22 cellular contexts compared by ENCODE assay signal in genomic region chr10:36181421-36181820, GRCh38.
DNase-seq lines count a peak whose midpoint lies in the region; ATAC-seq, FAIRE-seq and TF ChIP-seq lines count a peak whose summit lies in the region.
"Had no signal": no experiment of that assay in that cellular context is flagged by ENCODE, and none has a peak within 500 bp of the region (broad histone marks: within the 10 kb centered on the region; RNA-seq: fewer than 3 reads in every experiment).

No MANE protein-coding gene starts in this region.

- no peaks in the 10 kb centered on the region for H3K36me3 ChIP-seq in astrocyte (ENCODE audit: insufficient read depth, low read length)
- H3K36me3 ChIP-seq in left ventricle myocardium inferior, result no peaks in the 10 kb centered on the region
- no peaks in the 10 kb centered on the region for H3K36me3 ChIP-seq in neural progenitor cell
- H3K36me3 ChIP-seq: cardiac muscle cell, SJSA1 had no signal

- no peaks in the 10 kb centered on the region for H3K27me3 ChIP-seq in astrocyte (ENCODE audit: insufficient read depth, low read length)
- no peaks in the 10 kb centered on the region for H3K27me3 ChIP-seq in left ventricle myocardium inferior (ENCODE audit: low read depth)
- peaks cover 4% of the 10 kb centered on the region for H3K27me3 ChIP-seq in neural progenitor cell
- H3K27me3 ChIP-seq: cardiac muscle cell, SJSA1 had no signal

- no peak overlapping the region for H3K27ac Mint-ChIP-seq in astrocyte (ENCODE audit: unreplicated experiment)
- H3K27ac Mint-ChIP-seq in neural progenitor cell, result no peak overlapping the region
- H3K27ac Mint-ChIP-seq: activated CD8-positive, alpha-beta T cell treated with anti-CD3 and anti-CD28 coated beads, Interleukin-2, amount 10 ng/mL, durations not matched to agents 7 days and 5 days; activated naive CD8-positive, alpha-beta T cell treated with anti-CD3 and anti-CD28 coated beads, Interleukin-2, amount 10 ng/mL, durations not matched to agents 7 days and 5 days; activated T-helper 1 cell treated with anti-CD3 and anti-CD28 coated beads, Interleukin-12 subunit alpha, Interleukin-12 subunit beta, Interleukin-2, Interleukin-4 antibody, amounts not matched to agents 30 ng/mL and 10 ng/mL and 1 ng/mL, durations not matched to agents 14 hours and 24 hours and 36 hours; T-helper 2 cell treated with Interferon-gamma antibody and Interleukin-4, amounts not matched to agents 5 μg/mL and 100 μg/mL, for 36 hours; WTC11 had no signal

- ATAC-seq in HG03280 (IDR thresholded peaks at IDR 0.05; ENCODE audit: unreplicated experiment), result no peak
- ATAC-seq: activated CD8-positive, alpha-beta T cell treated with anti-CD3 and anti-CD28 coated beads, Interleukin-2, amount 10 ng/mL, durations not matched to agents 7 days and 5 days; foreskin keratinocyte; WTC11 had no signal

- H3K36me3 Mint-ChIP-seq in astrocyte (ENCODE audit: low read depth, unreplicated experiment), result no peaks in the 10 kb centered on the region
- peaks cover 2% of the 10 kb centered on the region for H3K36me3 Mint-ChIP-seq in neural progenitor cell
- H3K36me3 Mint-ChIP-seq: activated naive CD8-positive, alpha-beta T cell treated with anti-CD3 and anti-CD28 coated beads, Interleukin-2, amount 10 ng/mL, durations not matched to agents 7 days and 5 days; WTC11 had no signal

- H3K9ac ChIP-seq in astrocyte (ENCODE audit: low read length) (no peak overlapping the region), neural progenitor cell (no peak overlapping the region)

- TF ChIP-seq CTCF in astrocyte (IDR thresholded peaks at IDR 0.05; ENCODE audit: insufficient read depth, low read depth, low read length) (no peak), left ventricle myocardium inferior (IDR thresholded peaks at IDR 0.05; ENCODE audit: borderline replicate concordance) (no peak), neural progenitor cell (IDR thresholded peaks at IDR 0.05) (no peak)

- H3K9me3 Mint-ChIP-seq in astrocyte (ENCODE audit: unreplicated experiment), result no peaks in the 10 kb centered on the region
- peaks cover 4% of the 10 kb centered on the region for H3K9me3 Mint-ChIP-seq in neural progenitor cell
- H3K9me3 Mint-ChIP-seq: WTC11 had no signal

- H2AFZ ChIP-seq in astrocyte (ENCODE audit: low read depth, low read length), result no peak overlapping the region
- H2AFZ ChIP-seq in neural progenitor cell (replicated peaks), result no peak overlapping the region

- peak; percentile 79 for DNase-seq in DMS114 treated with DMSO at 0.1 percent for 48 hours (lab: John Stamatoyannopoulos, UW; ENCODE audit: unreplicated experiment)
- DNase-seq in astrocyte (ENCODE audit: low read depth), result peak; percentile 35
- DNase-seq in left ventricle myocardium inferior, result no peak
- peak; percentile 31 for DNase-seq in skeletal muscle cell (ENCODE audit: low read depth)
- no peak for DNase-seq in neural progenitor cell (ENCODE audit: low spot score)
- no peak for DNase-seq in midbrain (lab: John Stamatoyannopoulos, UW)
- no peak for DNase-seq in RKO (ENCODE audit: low spot score)
- DNase-seq: activated CD8-positive, alpha-beta T cell treated with anti-CD3 and anti-CD28 coated beads, Interleukin-2, amount 10 ng/mL, durations not matched to agents 7 days and 5 days; activated naive CD8-positive, alpha-beta T cell treated with anti-CD3 and anti-CD28 coated beads, Interleukin-2, amount 10 ng/mL, durations not matched to agents 7 days and 5 days; C1 segment of cervical spinal cord; foreskin keratinocyte; Karpas-422; NCI-H1105 treated with DMSO at 0.1 percent for 48 hours; NCI-H2171; stimulated activated CD4-positive, alpha-beta T cell treated with anti-CD3 and anti-CD28 coated beads, Interleukin-4, amount 100 ng/mL, for 1 hour had no signal

- no peak overlapping the region for H3K4me3 Mint-ChIP-seq in astrocyte (ENCODE audit: unreplicated experiment)
- no peak overlapping the region for H3K4me3 Mint-ChIP-seq in neural progenitor cell
- H3K4me3 Mint-ChIP-seq: activated CD8-positive, alpha-beta T cell treated with anti-CD3 and anti-CD28 coated beads, Interleukin-2, amount 10 ng/mL, durations not matched to agents 7 days and 5 days; activated naive CD8-positive, alpha-beta T cell treated with anti-CD3 and anti-CD28 coated beads, Interleukin-2, amount 10 ng/mL, durations not matched to agents 7 days and 5 days; activated T-helper 1 cell treated with anti-CD3 and anti-CD28 coated beads, Interleukin-12 subunit alpha, Interleukin-12 subunit beta, Interleukin-2, Interleukin-4 antibody, amounts not matched to agents 30 ng/mL and 10 ng/mL and 1 ng/mL, durations not matched to agents 14 hours and 24 hours and 36 hours; T-helper 2 cell treated with Interferon-gamma antibody and Interleukin-4, amounts not matched to agents 5 μg/mL and 100 μg/mL, for 36 hours; WTC11 had no signal

- H3K4me1 Mint-ChIP-seq in astrocyte (ENCODE audit: low read depth, unreplicated experiment), result peaks cover 19% of the 10 kb centered on the region
- peaks cover 27% of the 10 kb centered on the region for H3K4me1 Mint-ChIP-seq in neural progenitor cell
- H3K4me1 Mint-ChIP-seq: activated naive CD8-positive, alpha-beta T cell treated with anti-CD3 and anti-CD28 coated beads, Interleukin-2, amount 10 ng/mL, durations not matched to agents 7 days and 5 days had no signal

- no peak for FAIRE-seq in astrocyte (lab: Jason Lieb, UNC)
- FAIRE-seq: urothelium cell line had no signal

- H3K4me3 ChIP-seq in astrocyte (ENCODE audit: insufficient read depth, low read depth, low read length) (no peak overlapping the region), left ventricle myocardium inferior (no peak overlapping the region), skeletal muscle cell (ENCODE audit: low read depth, low read length) (no peak overlapping the region), neural progenitor cell (no peak overlapping the region)
- H3K4me3 ChIP-seq: cardiac muscle cell, SJSA1 had no signal

- H3K27ac ChIP-seq in astrocyte (ENCODE audit: low read depth, low read length) (no peak overlapping the region), left ventricle myocardium inferior (replicated peaks) (peak overlapping the region; percentile 62), neural progenitor cell (no peak overlapping the region)
- H3K27ac ChIP-seq: cardiac muscle cell, foreskin keratinocyte, SJSA1 had no signal

- intact Hi-C loops in left ventricle myocardium inferior (cut with micrococcal nuclease), result no loop called here

- no peak overlapping the region for H3K4me2 ChIP-seq in astrocyte (ENCODE audit: low read length)
- H3K4me2 ChIP-seq in neural progenitor cell, result no peak overlapping the region

- no peaks in the 10 kb centered on the region for H4K20me1 ChIP-seq in astrocyte (ENCODE audit: insufficient read depth, low read length)
- H4K20me1 ChIP-seq in neural progenitor cell (ENCODE audit: low read depth), result no peaks in the 10 kb centered on the region

- no peaks in the 10 kb centered on the region for H3K79me2 ChIP-seq in astrocyte (ENCODE audit: insufficient read depth, low read length)
- H3K79me2 ChIP-seq in neural progenitor cell (ENCODE audit: low read depth), result no peaks in the 10 kb centered on the region

- H3K4me1 ChIP-seq in astrocyte (ENCODE audit: insufficient read depth, low read length) (no peaks in the 10 kb centered on the region), left ventricle myocardium inferior (peaks cover 23% of the 10 kb centered on the region), neural progenitor cell (no peaks in the 10 kb centered on the region)
- H3K4me1 ChIP-seq: foreskin keratinocyte, SJSA1 had no signal

- H3K9me3 ChIP-seq in astrocyte (ENCODE audit: insufficient read depth, low read depth, low read length), result no peaks in the 10 kb centered on the region
- H3K9me3 ChIP-seq in left ventricle myocardium inferior (replicated peaks), result peaks cover 6% of the 10 kb centered on the region
- H3K9me3 ChIP-seq in neural progenitor cell (ENCODE audit: low read depth), result no peaks in the 10 kb centered on the region
- H3K9me3 ChIP-seq: SJSA1 had no signal

- no peaks in the 10 kb centered on the region for H3K27me3 Mint-ChIP-seq in astrocyte (ENCODE audit: low read depth, unreplicated experiment)
- peaks cover 2% of the 10 kb centered on the region for H3K27me3 Mint-ChIP-seq in neural progenitor cell (ENCODE audit: insufficient read depth, low read depth)
- H3K27me3 Mint-ChIP-seq: activated naive CD8-positive, alpha-beta T cell treated with anti-CD3 and anti-CD28 coated beads, Interleukin-2, amount 10 ng/mL, durations not matched to agents 7 days and 5 days had no signal

- no peaks in the 10 kb centered on the region for H3F3A ChIP-seq in neural progenitor cell (ENCODE audit: low read depth)

Comparison
In these comparisons a context has a peak if more than half of its experiments do, and no peak if none do; other contexts are left out.
1. DNase-seq: peak in DMS114 treated with DMSO at 0.1 percent for 48 hours (single experiment), astrocyte (single experiment) and skeletal muscle cell (single experiment); none in left ventricle myocardium inferior (single experiment), neural progenitor cell (single experiment), midbrain (single experiment) and RKO (single experiment).